Comparison of ENCODE assay signal across 15 cellular contexts in genomic region chr14:102496955-102497744, GRCh38.
"Had no signal": no experiment of that assay in that cellular context is flagged by ENCODE, and none has a peak within 500 bp of the region (broad histone marks: within the 10 kb centered on the region; RNA-seq: fewer than 3 reads in every experiment).

No MANE protein-coding gene starts in this region.

- H3K9me3 ChIP-seq: left lung, stomach had no signal

- H3K27me3 ChIP-seq: brain microvascular endothelial cell, left lung, stomach had no signal

- H3K4me3 ChIP-seq: left lung, skin epidermis, stomach had no signal

- ATAC-seq: left lung; naive thymus-derived CD8-positive, alpha-beta T cell had no signal

- H3K27ac ChIP-seq: brain microvascular endothelial cell, epithelial cell of prostate, left lung, stomach had no signal

- DNase-seq: activated CD4-positive, alpha-beta T cell treated with anti-CD3 and anti-CD28 coated beads for 48 hours; activated CD8-positive, alpha-beta memory T cell treated with anti-CD3 and anti-CD28 coated beads for 24 hours; activated naive CD4-positive, alpha-beta T cell; activated naive CD8-positive, alpha-beta T cell treated with anti-CD3 and anti-CD28 coated beads, Interleukin-2, amount 10 ng/mL, durations not matched to agents 7 days and 5 days; brain microvascular endothelial cell; dermis blood vessel endothelial cell; naive thymus-derived CD8-positive, alpha-beta T cell; stimulated activated CD4-positive, alpha-beta T cell treated with anti-CD3 and anti-CD28 coated beads, Interleukin-15, amount 100 ng/mL, for 24 hours; stimulated activated CD4-positive, alpha-beta T cell treated with anti-CD3 and anti-CD28 coated beads, Interleukin-4, amount 100 ng/mL, for 4 hours; stimulated activated CD8-positive, alpha-beta memory T cell treated with anti-CD3 and anti-CD28 coated beads, Interleukin-4, amount 100 ng/mL, for 48 hours; stomach; T1000 had no signal
